ENCODE assay signal across 11 cellular contexts in genomic region chr5:75338408-75338807, GRCh38. TPM values are rescaled to one million over a fixed set of nuclear protein-coding genes. Genes with fewer than 3 reads are reported as not detected.
DNase-seq lines count a peak whose midpoint lies in the region; ATAC-seq and TF ChIP-seq lines count a peak whose summit lies in the region.
"Had no signal": no experiment of that assay in that cellular context is flagged by ENCODE, and none has a peak within 500 bp of the region (broad histone marks: within the 10 kb centered on the region; RNA-seq: fewer than 3 reads in every experiment).

No MANE protein-coding gene starts in this region.

- H3K36me3 Mint-ChIP-seq in stimulated activated memory B cell treated with anti-CD40 and anti-IgM and Interleukin-4, amounts not matched to agents 10 μg/mL and 1 μg/mL and 100 μg/mL, for 72 hours = peaks cover 15% of the 10 kb centered on the region

- H3K9me3 ChIP-seq in left ventricle myocardium inferior (replicated peaks) = no peaks in the 10 kb centered on the region
- no peaks in the 10 kb centered on the region for H3K9me3 ChIP-seq in lower lobe of right lung

- peaks cover 25% of the 10 kb centered on the region for H3K4me1 Mint-ChIP-seq in stimulated activated memory B cell treated with anti-CD40 and anti-IgM and Interleukin-4, amounts not matched to agents 10 μg/mL and 1 μg/mL and 100 μg/mL, for 72 hours

- no peak overlapping the region for H3K27ac Mint-ChIP-seq in stimulated activated memory B cell treated with anti-CD40 and anti-IgM and Interleukin-4, amounts not matched to agents 10 μg/mL and 1 μg/mL and 100 μg/mL, for 72 hours
- H3K27ac Mint-ChIP-seq: nephron had no signal

- H3K4me3 Mint-ChIP-seq in stimulated activated memory B cell treated with anti-CD40 and anti-IgM and Interleukin-4, amounts not matched to agents 10 μg/mL and 1 μg/mL and 100 μg/mL, for 72 hours = no peak overlapping the region
- H3K4me3 Mint-ChIP-seq: nephron had no signal

- no peaks in the 10 kb centered on the region for H3K9me3 Mint-ChIP-seq in stimulated activated memory B cell treated with anti-CD40 and anti-IgM and Interleukin-4, amounts not matched to agents 10 μg/mL and 1 μg/mL and 100 μg/mL, for 72 hours
- H3K9me3 Mint-ChIP-seq: nephron had no signal

- TF ChIP-seq CTCF in left ventricle myocardium inferior (IDR thresholded peaks at IDR 0.05; ENCODE audit: borderline replicate concordance) = no peak
- no peak for TF ChIP-seq CTCF in brain microvascular endothelial cell (IDR thresholded peaks at IDR 0.05; ENCODE audit: low read depth, low read length, missing control alignments)
- no peak for TF ChIP-seq CTCF in lower lobe of right lung (IDR thresholded peaks at IDR 0.05)
- no peak for TF ChIP-seq CTCF in GM20000 (IDR thresholded peaks at IDR 0.05; ENCODE audit: extremely low read depth, missing control alignments)

- H3K27ac ChIP-seq in left ventricle myocardium inferior (replicated peaks) (no peak overlapping the region), brain microvascular endothelial cell (no peak overlapping the region), lower lobe of right lung (no peak overlapping the region)

- no peaks in the 10 kb centered on the region for H3K27me3 Mint-ChIP-seq in stimulated activated memory B cell treated with anti-CD40 and anti-IgM and Interleukin-4, amounts not matched to agents 10 μg/mL and 1 μg/mL and 100 μg/mL, for 72 hours

- no peak for DNase-seq in left ventricle myocardium inferior
- no peak for DNase-seq in cardiac septum (ENCODE audit: low spot score)
- DNase-seq in brain microvascular endothelial cell = no peak
- DNase-seq in lower lobe of right lung = no peak
- no peak for DNase-seq in GM20000 (ENCODE audit: low spot score)
- no peak for DNase-seq in putamen (ENCODE audit: low spot score)
- DNase-seq: activated CD4-positive, alpha-beta T cell treated with anti-CD3 and anti-CD28 coated beads for 1 hour; NCI-H187 had no signal

- intact Hi-C loops in left ventricle myocardium inferior (cut with micrococcal nuclease) (no loop called here), cardiac septum (cut with DNase I) (loop anchor here (5.0 to 10.0 kb wide), 4 partner anchors 101 to 336 kb away; partner anchors contain the start of genes ANKRD31, CERT1, GCNT4 and POLK), lower lobe of right lung (cut with DNase I) (no loop called here)

- H3K4me3 ChIP-seq in left ventricle myocardium inferior (peak overlapping the region; percentile 99), brain microvascular endothelial cell (ENCODE audit: low read depth, low read length) (peak overlapping the region; percentile 98), lower lobe of right lung (peak overlapping the region; percentile 93)

- H3K4me1 ChIP-seq in left ventricle myocardium inferior (peaks cover 33% of the 10 kb centered on the region), lower lobe of right lung (peaks cover 17% of the 10 kb centered on the region)

- in situ Hi-C loops in brain microvascular endothelial cell (cut with HindIII; ENCODE audit: low pct_ligation_motif_present, low sequenced_read_pairs) = no loop called here

- H3K36me3 ChIP-seq in left ventricle myocardium inferior = no peaks in the 10 kb centered on the region
- H3K36me3 ChIP-seq in brain microvascular endothelial cell (replicated peaks) = no peaks in the 10 kb centered on the region
- H3K36me3 ChIP-seq in lower lobe of right lung = peaks cover 8% of the 10 kb centered on the region

- ATAC-seq in lower lobe of right lung (no peak), GM21576 (IDR thresholded peaks at IDR 0.05; ENCODE audit: unreplicated experiment) (no peak)
- no peak for ATAC-seq in stimulated activated memory B cell treated with anti-CD40 and anti-IgM and Interleukin-4, amounts not matched to agents 10 μg/mL and 1 μg/mL and 100 μg/mL, for 72 hours

- no peaks in the 10 kb centered on the region for H3K27me3 ChIP-seq in left ventricle myocardium inferior (ENCODE audit: low read depth)
- H3K27me3 ChIP-seq in brain microvascular endothelial cell (replicated peaks) = no peaks in the 10 kb centered on the region
- no peaks in the 10 kb centered on the region for H3K27me3 ChIP-seq in lower lobe of right lung (ENCODE audit: low read depth)

RNA-seq across cellular contexts. Expression of gene HMGCR, which starts 1.4 kb away (rescaled TPM):
- 10.2 TPM for total RNA-seq in left ventricle myocardium inferior
- 12.6 TPM for total RNA-seq in cardiac septum
- total RNA-seq in lower lobe of right lung = 83.1 TPM
